Comparison of ENCODE assay signal across 15 cellular contexts in the genomic region with DNA sequence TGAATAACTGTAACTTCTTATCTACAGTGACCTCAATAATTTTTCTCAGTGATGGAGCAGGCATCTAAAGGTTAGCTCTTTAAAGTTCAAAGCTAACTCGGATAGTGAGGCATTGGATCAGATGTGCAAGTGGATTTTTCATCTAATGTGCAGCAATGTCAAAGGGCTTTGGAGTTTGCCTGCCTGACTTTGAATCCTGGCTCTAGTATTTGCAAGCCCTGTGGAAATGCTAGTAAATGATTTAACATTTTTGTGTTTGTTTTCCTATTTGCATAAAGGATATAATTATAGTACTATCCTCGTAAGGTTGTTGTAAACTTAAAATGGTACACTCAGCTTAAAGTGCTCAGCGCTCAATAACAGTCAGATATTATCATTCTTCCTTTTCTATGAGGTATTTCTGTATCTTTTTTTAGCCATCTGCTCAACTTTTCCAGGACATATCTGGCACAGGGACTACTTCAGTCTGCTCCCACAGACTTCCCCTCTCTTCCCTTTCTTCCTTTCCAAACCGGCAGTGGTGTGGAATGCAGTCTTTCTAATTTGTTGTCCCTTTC.
DNase-seq lines count a peak whose midpoint lies in the region; ATAC-seq and TF ChIP-seq lines count a peak whose summit lies in the region.
"Had no signal": no experiment of that assay in that cellular context is flagged by ENCODE, and none has a peak within 500 bp of the region (broad histone marks: within the 10 kb centered on the region; RNA-seq: fewer than 3 reads in every experiment).

No MANE protein-coding gene starts in this region.

- intact Hi-C loops in right lobe of liver (cut with DNase I) = loop anchor here in 1 of 2 donors (10.0 kb wide), 1 partner anchor 209 kb away; no protein-coding TSS in a partner anchor
- intact Hi-C loops in vagina (cut with DNase I) = no loop called here

- ATAC-seq in right lobe of liver = peak; percentile 57 to 77 (median 72)
- ATAC-seq: natural killer cell had no signal

- 6% methylated on average over 4 of the region's 4 CpGs for WGBS in right lobe of liver (ENCODE audit: insufficient coverage, low coverage, low lambda C conversion rate, missing lambda C conversion rate)

- H3K27ac ChIP-seq in epithelial cell of prostate = peak overlapping the region; percentile 56
- peak overlapping the region; percentile 9 to 96 (median 88) for H3K27ac ChIP-seq in right lobe of liver
- H3K27ac ChIP-seq in vagina = peak overlapping the region; percentile 57
- H3K27ac ChIP-seq: adrenal gland, spleen had no signal

- DNase-seq in OCI-M1 (lab: John Stamatoyannopoulos, UW) (peak; percentile 9), epithelial cell of prostate (ENCODE audit: low read depth, low spot score) (no peak), right lobe of liver (peak in 1 of 3 donors; percentile 65), vagina (ENCODE audit: extremely low spot score in 2 of 2) (no peak), putamen (ENCODE audit: low spot score) (no peak), inferior parietal cortex (ENCODE audit: extremely low spot score) (no peak)
- no peak for DNase-seq in activated CD4-positive, CD25-positive, alpha-beta regulatory T cell treated with anti-CD3 and anti-CD28 coated beads, Interleukin-2, amount 50 U/mL, for 72 hours
- DNase-seq: activated CD4-positive, alpha-beta T cell treated with anti-CD3 and anti-CD28 coated beads, Interleukin-2, amount 10 ng/mL, durations not matched to agents 24 days and 14 days; activated T-cell treated with anti-CD3 and anti-CD28 coated beads, Interleukin-2, amount 50 U/mL, for 48 hours; adrenal gland; GF-D8; natural killer cell; NCI-H1092; spleen; substantia nigra had no signal

- TF ChIP-seq POLR2A in right lobe of liver (IDR thresholded peaks at IDR 0.05) (peak; percentile 62), vagina (IDR thresholded peaks at IDR 0.05) (no peak)

- peak overlapping the region in 2 of 3 donors; percentile 33 to 34 for H3K4me3 ChIP-seq in right lobe of liver
- peak overlapping the region in 1 of 2 donors; percentile 5 for H3K4me3 ChIP-seq in vagina
- H3K4me3 ChIP-seq: adrenal gland, spleen had no signal

- TF ChIP-seq CTCF in right lobe of liver (IDR thresholded peaks at IDR 0.05) (no peak), vagina (IDR thresholded peaks at IDR 0.05) (no peak)

- no peaks in the 10 kb centered on the region for H3K36me3 ChIP-seq in right lobe of liver
- no peaks in the 10 kb centered on the region for H3K36me3 ChIP-seq in vagina
- H3K36me3 ChIP-seq: adrenal gland, spleen had no signal

- no peaks in the 10 kb centered on the region for H3K9me3 ChIP-seq in right lobe of liver
- H3K9me3 ChIP-seq in vagina = no peaks in the 10 kb centered on the region
- H3K9me3 ChIP-seq: adrenal gland, spleen had no signal

- H3K27me3 ChIP-seq in right lobe of liver (no peaks in the 10 kb centered on the region), vagina (no peaks in the 10 kb centered on the region)
- H3K27me3 ChIP-seq: adrenal gland, spleen had no signal

- H3K4me1 ChIP-seq in right lobe of liver (peaks cover 0 to 53% (median 13%) of the 10 kb centered on the region in 4 donors), vagina (peaks cover 18% of the 10 kb centered on the region)
- H3K4me1 ChIP-seq: spleen had no signal
